Comparison of ENCODE assay signal across 11 cellular contexts in genomic region chr20:10653593-10654288, GRCh38. TPM values are rescaled to one million over a fixed set of nuclear protein-coding genes. Genes with fewer than 3 reads are reported as not detected.
A peak's percentile ranks its signal among the peaks of the same experiment; 100 is the strongest.
DNase-seq lines count a peak whose midpoint lies in the region; ATAC-seq and TF ChIP-seq lines count a peak whose summit lies in the region.
"Had no signal": no experiment of that assay in that cellular context is flagged by ENCODE, and none has a peak within 500 bp of the region (broad histone marks: within the 10 kb centered on the region; RNA-seq: fewer than 3 reads in every experiment).

No MANE protein-coding gene starts in this region.

- H3K4me1 ChIP-seq in Karpas-422 (ENCODE audit: low read length) = peaks cover 12% of the 10 kb centered on the region

- no peaks in the 10 kb centered on the region for H3K9me3 ChIP-seq in Karpas-422 (ENCODE audit: low read length)

- H3K9ac ChIP-seq in Karpas-422 (ENCODE audit: low read length) = no peak overlapping the region

- ATAC-seq in HG02840 (IDR thresholded peaks at IDR 0.05; ENCODE audit: low FRiP score, unreplicated experiment) (no peak), GM19328 (IDR thresholded peaks at IDR 0.05; ENCODE audit: unreplicated experiment) (no peak)

- H3K4me3 ChIP-seq in fibroblast of the aortic adventitia (ENCODE audit: low read depth, low read length) (peak overlapping the region; percentile 46), Karpas-422 (ENCODE audit: low read length) (no peak overlapping the region)

- no peak overlapping the region for H3K4me2 ChIP-seq in Karpas-422 (ENCODE audit: low read depth, low read length, poor library complexity, severe bottlenecking)

- no peak overlapping the region for H3K27ac ChIP-seq in Karpas-422 (ENCODE audit: low read length)

- H4K20me1 ChIP-seq in Karpas-422 (ENCODE audit: insufficient read depth, low read depth, low read length) = no peaks in the 10 kb centered on the region

- H3K9me2 ChIP-seq in Karpas-422 (replicated peaks; ENCODE audit: insufficient read depth, low read length) = no peaks in the 10 kb centered on the region

- TF ChIP-seq CTCF in fibroblast of the aortic adventitia (IDR thresholded peaks at IDR 0.05; ENCODE audit: insufficient read depth, low read length) = no peak

- no peak overlapping the region for H2AFZ ChIP-seq in Karpas-422 (ENCODE audit: low read length)

- H3K36me3 ChIP-seq in Karpas-422 (ENCODE audit: insufficient read depth, low read length) = peaks cover 5% of the 10 kb centered on the region

- no peaks in the 10 kb centered on the region for H3K27me3 ChIP-seq in Karpas-422 (ENCODE audit: low read length)

- H3K79me2 ChIP-seq in Karpas-422 (ENCODE audit: low read length) = no peaks in the 10 kb centered on the region

- peak; percentile 65 for DNase-seq in DMS79 treated with DMSO at 0.1 percent for 48 hours (lab: John Stamatoyannopoulos, UW)
- DNase-seq in NCI-H2227 treated with DMSO at 0.1 percent for 48 hours (lab: John Stamatoyannopoulos, UW) = peak; percentile 70
- peak; percentile 93 for DNase-seq in fibroblast of the aortic adventitia (ENCODE audit: low read depth)
- peak; percentile 95 for DNase-seq in renal cortical epithelial cell (ENCODE audit: low read depth)
- DNase-seq in activated gamma-delta T cell treated with Interleukin-2 at 50 U/mL for 16 hours = no peak
- no peak for DNase-seq in Karpas-422
- DNase-seq: NCI-H524; stimulated activated CD4-positive, alpha-beta T cell treated with anti-CD3 and anti-CD28 coated beads, Interleukin-2, amount 100 ng/mL, for 48 hours had no signal

RNA-seq across cellular contexts. Expression of gene JAG1, which starts 20.1 kb away (rescaled TPM):
- total RNA-seq in fibroblast of the aortic adventitia (ENCODE audit: low replicate concordance) (39.2 and 46.7 TPM in 2 replicates), renal cortical epithelial cell (51.0 and 53.3 TPM in 2 replicates)
- 8.1 and 8.3 TPM in 2 replicates for total RNA-seq in Karpas-422 (2014; rRNA removed; shearing (Covaris generic); ENCODE audit: low replicate concordance)
- total RNA-seq: G401 had no signal

Comparison
In these comparisons a context has a peak if more than half of its experiments do, and no peak if none do; other contexts are left out.
1. DNase-seq: peak in DMS79 treated with DMSO at 0.1 percent for 48 hours (single experiment), NCI-H2227 treated with DMSO at 0.1 percent for 48 hours (single experiment), fibroblast of the aortic adventitia (single experiment) and renal cortical epithelial cell (single experiment); none in activated gamma-delta T cell treated with Interleukin-2 at 50 U/mL for 16 hours (single experiment) and Karpas-422 (single experiment).